1 cellular context compared by ENCODE assay signal in genomic region chr6:43667245-43668150, GRCh38.
A peak's percentile ranks its signal among the peaks of the same experiment; 100 is the strongest.
TF ChIP-seq lines count a peak whose summit lies in the region.

No MANE protein-coding gene starts in this region.

TF ChIP-seq in K562, 482 proteins besides CTCF, POLR2A, EP300 and RAD21 (continued from another document and continues in another):
- no peak for TF ChIP-seq HOMEZ (CRISPR knock-in tag; IDR thresholded peaks at IDR 0.05)
- TF ChIP-seq BRD4 (IDR thresholded peaks at IDR 0.05), result no peak
- TF ChIP-seq MAFK (IDR thresholded peaks at IDR 0.05; ENCODE audit: low read length), result no peak
- peak; percentile 45; the same call in 1 of the 2 replicates for TF ChIP-seq ZFX (CRISPR knock-in tag; IDR thresholded peaks at IDR 0.05)
- TF ChIP-seq CLOCK (CRISPR knock-in tag; IDR thresholded peaks at IDR 0.05; ENCODE audit: borderline replicate concordance), result no peak
- TF ChIP-seq TBL1XR1 (IDR thresholded peaks at IDR 0.05; ENCODE audit: low read length in 2 of 2), result no peak
- no peak for TF ChIP-seq HMG20A (CRISPR knock-in tag; conservative IDR thresholded peaks at IDR 0.05)
- peak in 1 of 2 experiments; percentile 70; a peak in 2 of 4 replicates for TF ChIP-seq NONO (IDR thresholded peaks at IDR 0.05; ENCODE audit: low read depth in 2 of 2, low read length in 1 of 2)
- TF ChIP-seq GABPB1 (CRISPR knock-in tag; IDR thresholded peaks at IDR 0.05), result peak; percentile 55; the same call in 1 of the 2 replicates
- no peak for TF ChIP-seq ARID4B (CRISPR knock-in tag; IDR thresholded peaks at IDR 0.05)
- TF ChIP-seq ZBTB8A (IDR thresholded peaks at IDR 0.05; ENCODE audit: partially characterized antibody), result no peak
- no peak for TF ChIP-seq NCOA4 (IDR thresholded peaks at IDR 0.05; ENCODE audit: partially characterized antibody)
- TF ChIP-seq ZNF134 (CRISPR knock-in tag; conservative IDR thresholded peaks at IDR 0.05), result no peak
- no peak for TF ChIP-seq ILK (tag; IDR thresholded peaks at IDR 0.05; ENCODE audit: borderline replicate concordance, low read depth)
- TF ChIP-seq POLR2AphosphoS2 (IDR thresholded peaks at IDR 0.05; ENCODE audit: low read length), result no peak
- peak; percentile 84; the same call in 1 of the 2 replicates for TF ChIP-seq OTX1 (CRISPR knock-in tag; IDR thresholded peaks at IDR 0.05)
- TF ChIP-seq ATF6 (CRISPR knock-in tag; IDR thresholded peaks at IDR 0.05), result no peak
- no peak for TF ChIP-seq ELF1 (tag; IDR thresholded peaks at IDR 0.05)
- TF ChIP-seq ZNF175 (CRISPR knock-in tag; IDR thresholded peaks at IDR 0.05; ENCODE audit: low read depth), result no peak
- TF ChIP-seq PKNOX1 (IDR thresholded peaks at IDR 0.05), result no peak
- TF ChIP-seq HLTF (IDR thresholded peaks at IDR 0.05), result 0 out of 2 replicates have a peak, but pooled peaks have one; percentile 16
- no peak for TF ChIP-seq CREB3L1 (IDR thresholded peaks at IDR 0.05; ENCODE audit: borderline replicate concordance, low read depth)
- no peak for TF ChIP-seq CBFA2T2 (conservative IDR thresholded peaks at IDR 0.05)
- no peak for TF ChIP-seq CREBBP (IDR thresholded peaks at IDR 0.05; ENCODE audit: low read depth, low read length)
- peak; percentile 57; the same call in 1 of the 2 replicates for TF ChIP-seq MTA3 (IDR thresholded peaks at IDR 0.05; ENCODE audit: borderline replicate concordance)
- no peak for TF ChIP-seq ZBTB11 (CRISPR knock-in tag; IDR thresholded peaks at IDR 0.05)
- TF ChIP-seq ZNF184 (CRISPR knock-in tag; IDR thresholded peaks at IDR 0.05), result no peak
- TF ChIP-seq FOXJ3 (CRISPR knock-in tag; IDR thresholded peaks at IDR 0.05), result no peak
- TF ChIP-seq PYGO2 (tag; IDR thresholded peaks at IDR 0.05), result no peak
- TF ChIP-seq KLF6 (CRISPR knock-in tag; IDR thresholded peaks at IDR 0.05; ENCODE audit: borderline replicate concordance), result 0 out of 2 replicates have a peak, but pooled peaks have one; percentile 47
- TF ChIP-seq ZFP36 (IDR thresholded peaks at IDR 0.05; ENCODE audit: low read depth, low read length, partially characterized antibody), result peak; percentile 41
- TF ChIP-seq MYNN (IDR thresholded peaks at IDR 0.05), result peak; percentile 88
- TF ChIP-seq MYNN (CRISPR knock-in tag; IDR thresholded peaks at IDR 0.05), result no peak
- 0 out of 2 replicates have a peak, but pooled peaks have one; percentile 60 for TF ChIP-seq E2F5 (CRISPR knock-in tag; IDR thresholded peaks at IDR 0.05)
- no peak for TF ChIP-seq TARDBP (IDR thresholded peaks at IDR 0.05)
- no peak for TF ChIP-seq NR0B1 (IDR thresholded peaks at IDR 0.05; ENCODE audit: partially characterized antibody)
- no peak for TF ChIP-seq CBFB (CRISPR knock-in tag; IDR thresholded peaks at IDR 0.05)
- TF ChIP-seq ZNF274 (IDR thresholded peaks at IDR 0.05; ENCODE audit: borderline replicate concordance, low read depth, low read length), result no peak
- no peak for TF ChIP-seq CHAMP1 (IDR thresholded peaks at IDR 0.05)
- peak; percentile 29 to 39; a peak in 1 of 4 replicates for TF ChIP-seq TEAD1 (CRISPR knock-in tag; IDR thresholded peaks at IDR 0.05)
